34 cellular contexts compared by ENCODE assay signal in the genomic region with DNA sequence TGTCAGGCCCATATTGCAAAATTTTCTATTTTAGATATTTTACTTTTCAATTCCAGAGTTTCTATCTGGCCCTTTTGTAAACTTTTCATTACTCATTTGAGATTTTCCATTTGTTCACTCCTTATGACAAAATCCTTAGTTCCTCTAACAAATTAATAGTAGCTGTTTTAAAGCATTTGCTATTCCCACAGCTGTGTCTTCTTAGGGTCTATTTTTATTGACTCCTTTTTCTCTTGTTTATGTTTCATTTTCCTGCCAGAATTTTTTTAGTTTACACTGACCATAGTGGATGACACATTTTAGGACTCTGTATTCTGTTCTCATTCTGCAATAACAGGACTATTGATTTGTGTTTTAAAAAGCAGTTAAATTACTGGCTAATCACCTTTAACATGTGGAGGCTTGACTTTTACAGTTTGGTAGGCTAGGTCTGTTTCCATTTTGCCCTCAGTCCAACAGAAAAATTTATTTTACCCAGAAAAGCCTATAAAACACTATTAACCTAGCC.
"Had no signal": no experiment of that assay in that cellular context is flagged by ENCODE, and none has a peak within 500 bp of the region (broad histone marks: within the 10 kb centered on the region; RNA-seq: fewer than 3 reads in every experiment).

No MANE protein-coding gene starts in this region.

- H3K4me2 ChIP-seq: KMS-11 had no signal

- H3K27ac ChIP-seq: KMS-11 had no signal

- H3K4me3 ChIP-seq: MG63 had no signal

- H3K27me3 ChIP-seq: MG63 had no signal

- H3K9ac ChIP-seq: KMS-11 had no signal

- DNase-seq: Karpas-422, Kasumi-1, MG63, MM.1S, MV-4-11, NCI-H1048, NCI-H1092, NCI-H1092 treated with DMSO at 0.1 percent for 48 hours, NCI-H1105, NCI-H1105 treated with DMSO at 0.1 percent for 48 hours, NCI-H1417, NCI-H1417 treated with DMSO at 0.1 percent for 48 hours, NCI-H1436, NCI-H1436 treated with DMSO at 0.1 percent for 48 hours, NCI-H146, NCI-H1694, NCI-H1694 treated with DMSO at 0.1 percent for 48 hours, NCI-H187, NCI-H187 treated with DMSO at 0.1 percent for 48 hours, NCI-H1930, NCI-H2029, NCI-H2029 treated with DMSO at 0.1 percent for 48 hours, NCI-H2081, NCI-H2081 treated with DMSO at 0.1 percent for 48 hours, NCI-H2107, NCI-H2171, NCI-H2171 treated with DMSO at 0.1 percent for 48 hours, NCI-H2227 treated with DMSO at 0.1 percent for 48 hours, NCI-H226, NCI-H345, NCI-H446, NCI-H446 treated with DMSO at 0.1 percent for 48 hours, NCI-H510A had no signal
